In the genomic region with DNA sequence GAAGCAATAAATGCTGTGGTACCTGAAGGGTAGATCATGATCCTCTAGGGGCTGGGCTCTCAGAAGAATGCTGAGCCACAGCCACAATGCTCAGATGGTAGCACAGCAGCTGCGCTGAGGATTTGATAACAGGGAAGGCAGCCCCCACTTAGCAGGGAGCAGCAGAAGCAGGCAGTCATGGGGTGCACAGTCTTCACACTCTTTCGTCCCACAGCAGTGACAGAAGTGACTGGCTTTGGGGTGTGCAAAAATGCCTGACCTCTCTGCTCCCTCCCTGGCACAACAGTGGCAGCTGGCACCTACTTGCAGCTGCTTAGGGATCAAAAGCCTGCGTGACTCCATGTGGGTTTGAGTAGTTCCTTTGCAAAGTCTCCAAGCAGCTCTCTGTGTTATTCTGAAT, we compare ENCODE assay signal across 19 cellular contexts.
DNase-seq lines count a peak whose midpoint lies in the region; ATAC-seq, FAIRE-seq and TF ChIP-seq lines count a peak whose summit lies in the region.
"Had no signal": no experiment of that assay in that cellular context is flagged by ENCODE, and none has a peak within 500 bp of the region (broad histone marks: within the 10 kb centered on the region; RNA-seq: fewer than 3 reads in every experiment).

No MANE protein-coding gene starts in this region.

- H3K27ac ChIP-seq in H1 (ENCODE audit: low read depth, low read length) (no peak overlapping the region), small intestine (ENCODE audit: low read depth in 1 of 2, low read length in 1 of 2) (no peak overlapping the region), right atrium auricular region (no peak overlapping the region), suprapubic skin (no peak overlapping the region)
- H3K27ac ChIP-seq: BLaER1, C4-2B had no signal

- H2BK12ac ChIP-seq in H1 (ENCODE audit: low read depth, low read length): no peak overlapping the region

- no peaks in the 10 kb centered on the region for H3K79me1 ChIP-seq in H1 (ENCODE audit: low read depth, low read length)

- no peak overlapping the region for H2AK5ac ChIP-seq in H1 (ENCODE audit: low read depth, low read length)

- TF ChIP-seq CTCF in H1 (IDR thresholded peaks at IDR 0.05; ENCODE audit: control extremely low read depth in 1 of 3, insufficient read depth in 1 of 3, low read depth in 1 of 3, low read length in 3 of 3): no peak
- no peak for TF ChIP-seq CTCF in right atrium auricular region (IDR thresholded peaks at IDR 0.05)
- TF ChIP-seq CTCF in suprapubic skin (IDR thresholded peaks at IDR 0.05): no peak

- H4K5ac ChIP-seq in H1 (ENCODE audit: insufficient read length, low read depth, low read length): no peak overlapping the region

- H3K4me1 ChIP-seq in H1 (replicated peaks in 1 of 4; ENCODE audit: control insufficient read depth in 3 of 4, insufficient read depth in 4 of 4, low read length in 3 of 4): no peaks in the 10 kb centered on the region
- no peaks in the 10 kb centered on the region for H3K4me1 ChIP-seq in small intestine (ENCODE audit: control insufficient read depth in 2 of 2, insufficient read depth in 1 of 2, low read depth in 1 of 2, low read length in 1 of 2)
- no peaks in the 10 kb centered on the region for H3K4me1 ChIP-seq in right atrium auricular region
- no peaks in the 10 kb centered on the region for H3K4me1 ChIP-seq in suprapubic skin
- H3K4me1 ChIP-seq: BLaER1, Caco-2 had no signal

- H3K23ac ChIP-seq in H1 (ENCODE audit: insufficient read length): no peak overlapping the region

- H3K56ac ChIP-seq in H1 (replicated peaks; ENCODE audit: insufficient read length, low read depth, low read length): no peak overlapping the region

- no peak overlapping the region for H2BK20ac ChIP-seq in H1 (ENCODE audit: low read length)

- no peak overlapping the region for H2BK120ac ChIP-seq in H1 (replicated peaks; ENCODE audit: low read depth, low read length)

- H3K9me3 ChIP-seq in H1 (ENCODE audit: insufficient read depth in 2 of 2, low read depth in 1 of 2, low read length in 1 of 2) (no peaks in the 10 kb centered on the region), small intestine (ENCODE audit: control insufficient read depth, low read depth) (no peaks in the 10 kb centered on the region), right atrium auricular region (peaks cover 0 to 22% of the 10 kb centered on the region in 2 donors), suprapubic skin (no peaks in the 10 kb centered on the region)
- H3K9me3 ChIP-seq: BLaER1 had no signal

- H3K36me3 ChIP-seq in H1 (ENCODE audit: control insufficient read depth in 2 of 4, insufficient read depth in 4 of 4, low read length in 3 of 4) (no peaks in the 10 kb centered on the region), small intestine (ENCODE audit: control insufficient read depth in 2 of 2, insufficient read depth in 2 of 2, low read length in 2 of 2) (no peaks in the 10 kb centered on the region), right atrium auricular region (no peaks in the 10 kb centered on the region), suprapubic skin (no peaks in the 10 kb centered on the region)
- H3K36me3 ChIP-seq: BLaER1 had no signal

- no peak for TF ChIP-seq RAD21 in H1 (IDR thresholded peaks at IDR 0.05 in 1 of 2, conservative IDR thresholded peaks at IDR 0.05 in 1 of 2; ENCODE audit: low read depth in 2 of 2, low read length in 2 of 2)

- no peaks in the 10 kb centered on the region for H4K20me1 ChIP-seq in H1 (replicated peaks in 1 of 2; ENCODE audit: control insufficient read depth in 1 of 2, insufficient read depth in 2 of 2, low read length in 2 of 2)
- H4K20me1 ChIP-seq: BLaER1 had no signal

- CTCF ChIA-PET in H1 (lab: Charles Lee; ENCODE audit: partially characterized antibody): interaction anchor here (0.7 to 0.8 kb wide), 3 partner anchors 8 to 405 kb away, joined by 3 read pairs; no protein-coding TSS in a partner anchor

- no peak overlapping the region for H2BK15ac ChIP-seq in H1 (ENCODE audit: low read length)

- H3K18ac ChIP-seq in H1 (ENCODE audit: extremely low read depth, low read length): no peak overlapping the region

- TF ChIP-seq EP300 in H1 (IDR thresholded peaks at IDR 0.05; ENCODE audit: borderline replicate concordance in 1 of 2, low read depth in 2 of 2, low read length in 2 of 2): no peak
- TF ChIP-seq EP300 in suprapubic skin (IDR thresholded peaks at IDR 0.05): no peak

- no peak overlapping the region for H3K4ac ChIP-seq in H1 (replicated peaks; ENCODE audit: insufficient read length, low read depth, low read length)

- no peak overlapping the region for H3K4me2 ChIP-seq in H1 (ENCODE audit: insufficient read depth in 1 of 2, low read depth in 2 of 2, low read length in 2 of 2)
- H3K4me2 ChIP-seq: BLaER1 had no signal

- H2BK5ac ChIP-seq in H1 (ENCODE audit: low read depth, low read length): no peak overlapping the region

- H4K91ac ChIP-seq in H1 (replicated peaks; ENCODE audit: insufficient read length, low read length): no peak overlapping the region

- POLR2A ChIA-PET in H1 (lab: Charles Lee; ENCODE audit: partially characterized antibody): no interaction called here

- H2AFZ ChIP-seq in H1 (ENCODE audit: low read length): peak overlapping the region; percentile 72; the same call in 1 of the 2 replicates

- no peak overlapping the region for H3K14ac ChIP-seq in H1 (ENCODE audit: insufficient read length)

- WGBS in H1 (ENCODE audit: extremely low coverage in 1 of 2, insufficient coverage in 1 of 2, insufficient read length in 1 of 2, insufficient replicate concordance in 2 of 2, low coverage in 1 of 2, low lambda C conversion rate in 2 of 2, missing lambda C conversion rate in 1 of 2), 2 experiments: 100% methylated on average over 3 of the region's 3 CpGs; no CpG with 5 or more reads in 1 of the 2 experiments
- 81 to 90% (median 82%) methylated on average over 3 of the region's 3 CpGs for WGBS in small intestine, 3 donors
- 80% methylated on average over 1 of the region's 3 CpGs for WGBS in suprapubic skin

- no peak overlapping the region for H3K9ac ChIP-seq in H1 (replicated peaks in 1 of 4; ENCODE audit: extremely low read depth in 1 of 4, low read depth in 3 of 4, low read length in 3 of 4)
- H3K9ac ChIP-seq: BLaER1 had no signal

- no peak for TF ChIP-seq POLR2A in H1 (IDR thresholded peaks at IDR 0.05; ENCODE audit: control extremely low read depth in 1 of 2, low read depth in 2 of 2, low read length in 2 of 2)
- TF ChIP-seq POLR2A in suprapubic skin (IDR thresholded peaks at IDR 0.05): no peak

- H3K23me2 ChIP-seq in H1 (ENCODE audit: low read depth, low read length): no peaks in the 10 kb centered on the region; the same call in 1 of the 2 replicates

- ATAC-seq in GM18868 (IDR thresholded peaks at IDR 0.05; ENCODE audit: unreplicated experiment): no peak
- ATAC-seq: CD8-positive, alpha-beta T cell; GM12878 had no signal

- H3K4me3 ChIP-seq in H1 (ENCODE audit: extremely low read depth in 1 of 4, insufficient read depth in 2 of 4, low read depth in 3 of 4, low read length in 4 of 4): no peak overlapping the region
- H3K4me3 ChIP-seq in small intestine (ENCODE audit: low read depth in 1 of 2, low read length in 2 of 2): no peak overlapping the region
- no peak overlapping the region for H3K4me3 ChIP-seq in right atrium auricular region
- no peak overlapping the region for H3K4me3 ChIP-seq in suprapubic skin
- H3K4me3 ChIP-seq: BLaER1, GM12878 had no signal

- H3K27me3 ChIP-seq in H1 (replicated peaks in 1 of 4; ENCODE audit: control insufficient read depth in 3 of 4, extremely low read depth in 1 of 4, insufficient read depth in 3 of 4, low read length in 3 of 4) (no peaks in the 10 kb centered on the region), small intestine (ENCODE audit: control insufficient read depth in 2 of 2, insufficient read depth in 2 of 2, low read length in 2 of 2) (no peaks in the 10 kb centered on the region), right atrium auricular region (no peaks in the 10 kb centered on the region), suprapubic skin (no peaks in the 10 kb centered on the region)
- H3K27me3 ChIP-seq: BLaER1 had no signal

- DNase-seq in H1 (ENCODE audit: low read depth in 1 of 2, low spot score in 2 of 2) (no peak), myocyte (ENCODE audit: low read depth) (peak; percentile 52), small intestine (peak; percentile 1), right atrium auricular region (ENCODE audit: low spot score) (no peak), suprapubic skin (ENCODE audit: low spot score in 2 of 2) (no peak)
- DNase-seq in stimulated activated CD4-positive, alpha-beta T cell treated with anti-CD3 and anti-CD28 coated beads, Interleukin-4, amount 100 ng/mL, for 1 hour: no peak
- DNase-seq: Caco-2; CD4-positive, CD25-positive, alpha-beta regulatory T cell; CD8-positive, alpha-beta T cell; DMS153; DND-41; GDM1; GOT3; H7; HCEC 1CT had no signal

- no peaks in the 10 kb centered on the region for H3K79me2 ChIP-seq in H1 (ENCODE audit: control insufficient read depth in 1 of 2, insufficient read depth in 2 of 2, low read length in 2 of 2)

- no peak for FAIRE-seq in H1 (lab: Jason Lieb, UNC)
- FAIRE-seq in small intestine (lab: Jason Lieb, UNC): no peak
- FAIRE-seq: GM12878 had no signal

- no peak overlapping the region for H4K8ac ChIP-seq in H1 (ENCODE audit: extremely low read depth, insufficient read depth, low read length)

TF ChIP-seq in H1, 55 proteins besides CTCF, POLR2A, EP300 and RAD21:
- TF ChIP-seq CEBPB (IDR thresholded peaks at IDR 0.05; ENCODE audit: low read depth, low read length) (no peak), POU5F1 (IDR thresholded peaks at IDR 0.05; ENCODE audit: low read depth, low read length) (no peak), FOSL1 (IDR thresholded peaks at IDR 0.05; ENCODE audit: insufficient read depth, low read depth, low read length) (no peak), SIRT6 (IDR thresholded peaks at IDR 0.05; ENCODE audit: low read length) (no peak), SUZ12 (IDR thresholded peaks at IDR 0.05; ENCODE audit: low read length) (no peak), CREB1 (IDR thresholded peaks at IDR 0.05) (no peak)
- TF ChIP-seq, protein P1, sequence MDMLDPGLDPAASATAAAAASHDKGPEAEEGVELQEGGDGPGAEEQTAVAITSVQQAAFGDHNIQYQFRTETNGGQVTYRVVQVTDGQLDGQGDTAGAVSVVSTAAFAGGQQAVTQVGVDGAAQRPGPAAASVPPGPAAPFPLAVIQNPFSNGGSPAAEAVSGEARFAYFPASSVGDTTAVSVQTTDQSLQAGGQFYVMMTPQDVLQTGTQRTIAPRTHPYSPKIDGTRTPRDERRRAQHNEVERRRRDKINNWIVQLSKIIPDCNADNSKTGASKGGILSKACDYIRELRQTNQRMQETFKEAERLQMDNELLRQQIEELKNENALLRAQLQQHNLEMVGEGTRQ (IDR thresholded peaks at IDR 0.05; ENCODE audit: low read length): no peak

Comparison
In these comparisons a context has a peak if more than half of its experiments do, and no peak if none do; other contexts are left out.
1. DNase-seq: peak in myocyte (single experiment) and small intestine (single experiment); none in H1 (0 of 2), stimulated activated CD4-positive, alpha-beta T cell treated with anti-CD3 and anti-CD28 coated beads, Interleukin-4, amount 100 ng/mL, for 1 hour (single experiment), right atrium auricular region (single experiment) and suprapubic skin (0 of 2).